13 cellular contexts compared by ENCODE assay signal in the genomic region with DNA sequence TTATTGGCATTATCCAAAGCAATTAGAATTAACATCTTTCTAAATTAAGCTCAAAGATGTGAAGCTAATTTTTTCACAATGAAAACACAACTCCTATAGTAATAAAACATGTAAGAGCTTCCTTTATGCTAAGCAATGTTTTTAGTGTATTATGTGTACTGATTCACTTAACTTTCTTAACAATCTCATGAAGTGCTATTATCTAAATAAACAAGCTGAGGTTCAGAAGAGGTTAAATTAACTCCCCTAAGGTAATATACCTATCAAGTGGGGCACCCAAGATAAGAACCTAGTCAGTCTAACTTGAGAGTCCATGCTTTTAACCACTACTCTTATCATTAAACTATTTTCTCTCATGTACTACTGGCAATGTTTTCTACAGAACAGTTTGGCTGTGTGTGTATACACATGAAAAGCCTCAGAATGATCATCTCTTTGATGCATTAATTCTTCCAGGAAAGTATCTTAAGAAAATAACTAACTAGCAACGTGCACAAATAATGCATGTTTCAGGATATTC. TPM values are rescaled to one million over a fixed set of nuclear protein-coding genes. Genes with fewer than 3 reads are reported as not detected.
"Had no signal": no experiment of that assay in that cellular context is flagged by ENCODE, and none has a peak within 500 bp of the region (broad histone marks: within the 10 kb centered on the region; RNA-seq: fewer than 3 reads in every experiment).

No MANE protein-coding gene starts in this region.

- FAIRE-seq: colon had no signal

- ATAC-seq: heart left ventricle had no signal

- H3K36me3 ChIP-seq: ovary had no signal

- H3K27ac ChIP-seq: heart left ventricle, ovary, sigmoid colon, suprapubic skin had no signal

- H3K27me3 Mint-ChIP-seq: activated B cell treated with CpG ODN at 0.5 μM for 24 hours, type B pancreatic cell had no signal

- H3K4me3 Mint-ChIP-seq: activated B cell treated with CpG ODN at 0.5 μM for 24 hours, neural crest cell, type B pancreatic cell had no signal

- H3K27me3 ChIP-seq: heart left ventricle, ovary, sigmoid colon, suprapubic skin had no signal

- DNase-seq: activated B cell treated with CpG ODN at 0.5 μM for 24 hours; activated gamma-delta T cell; foreskin melanocyte; heart left ventricle; ovary; sigmoid colon; stimulated activated CD4-positive, alpha-beta T cell treated with anti-CD3 and anti-CD28 coated beads, Interleukin-12 subunit alpha, Interleukin-12 subunit beta, amount 100 ng/mL, for 4 hours; stimulated activated naive CD4-positive, alpha-beta T cell treated with Interleukin-2 at 50 U/mL for 16 hours had no signal

- H3K4me3 ChIP-seq: heart left ventricle, ovary, sigmoid colon, suprapubic skin had no signal

- H3K9me3 Mint-ChIP-seq: activated B cell treated with CpG ODN at 0.5 μM for 24 hours; neural crest cell; T-helper 1 cell treated with Interleukin-12 subunit alpha and Interleukin-12 subunit beta and Interleukin-4 antibody, amounts not matched to agents 30 μg/mL and 1 μg/mL, for 36 hours; type B pancreatic cell had no signal

- H3K9me3 ChIP-seq: heart left ventricle, ovary, sigmoid colon, suprapubic skin had no signal

- H3K27ac Mint-ChIP-seq: activated B cell treated with CpG ODN at 0.5 μM for 24 hours; T-helper 1 cell treated with Interleukin-12 subunit alpha and Interleukin-12 subunit beta and Interleukin-4 antibody, amounts not matched to agents 30 μg/mL and 1 μg/mL, for 36 hours had no signal

RNA-seq across cellular contexts. Expression of a gene that starts 29.2 kb away (rescaled TPM):
- total RNA-seq: activated B cell treated with CpG ODN at 0.5 μM for 24 hours had no signal
